In genomic region chr16:79211581-79211980, GRCh38 we compare ENCODE assay signal across 19 cellular contexts.
DNase-seq lines count a peak whose midpoint lies in the region; ATAC-seq, FAIRE-seq and TF ChIP-seq lines count a peak whose summit lies in the region.
"Had no signal": no experiment of that assay in that cellular context is flagged by ENCODE, and none has a peak within 500 bp of the region (broad histone marks: within the 10 kb centered on the region; RNA-seq: fewer than 3 reads in every experiment).

No MANE protein-coding gene starts in this region.

- no peaks in the 10 kb centered on the region for H3K79me1 ChIP-seq in H9 (ENCODE audit: insufficient read depth, low read depth, low read length, poor library complexity, severe bottlenecking)

- H3T11ph ChIP-seq in H9 (ENCODE audit: low read length): no peak overlapping the region

- no peak overlapping the region for H4K91ac ChIP-seq in H9 (ENCODE audit: insufficient read length, low read depth, low read length)

- no peak overlapping the region for H3K4me2 ChIP-seq in H9 (ENCODE audit: insufficient read depth, insufficient read length, low read length)

- H3K23ac ChIP-seq in H9 (ENCODE audit: insufficient read length, low read depth, low read length): no peak overlapping the region

- no peaks in the 10 kb centered on the region for H3K27me3 ChIP-seq in H9 (ENCODE audit: insufficient read depth, low read length)

- no peak overlapping the region for H4K5ac ChIP-seq in H9 (ENCODE audit: insufficient read length, low read depth, low read length)

- H3K27ac Mint-ChIP-seq in H9: peak overlapping the region in 2 of 3 experiments; percentile 53 to 84; a peak in 4 of 7 replicates
- H3K27ac Mint-ChIP-seq: B cell; CD4-positive, alpha-beta memory T cell had no signal

- no peaks in the 10 kb centered on the region for H3K27me3 Mint-ChIP-seq in H9 (ENCODE audit: low read depth)
- H3K27me3 Mint-ChIP-seq: B cell; CD4-positive, alpha-beta memory T cell had no signal

- H3K9me3 Mint-ChIP-seq in H9: peaks cover 4% of the 10 kb centered on the region in 2 experiments; a peak in 3 of 5 replicates

- no peak overlapping the region for H4K8ac ChIP-seq in H9 (replicated peaks; ENCODE audit: insufficient read length, low read depth, low read length)

- no peak overlapping the region for H3K4me3 Mint-ChIP-seq in H9
- H3K4me3 Mint-ChIP-seq: B cell; CD4-positive, alpha-beta memory T cell had no signal

- no peaks in the 10 kb centered on the region for H4K20me1 ChIP-seq in H9 (ENCODE audit: control insufficient read depth, insufficient read depth, insufficient read length)

- H3K27ac ChIP-seq in H9 (ENCODE audit: insufficient read length, low read depth, low read length): no peak overlapping the region
- H3K27ac ChIP-seq: GM23248, HL-60 had no signal

- no peak overlapping the region for H3K56ac ChIP-seq in H9 (ENCODE audit: insufficient read length, low read depth, low read length)

- H2AFZ ChIP-seq in H9 (ENCODE audit: low read length): no peak overlapping the region
- H2AFZ ChIP-seq: GM23248 had no signal

- no peaks in the 10 kb centered on the region for H3K9me3 ChIP-seq in H9 (ENCODE audit: control insufficient read depth, low read depth, low read length)

- no peak overlapping the region for H3K4ac ChIP-seq in H9 (ENCODE audit: low read depth, low read length)

- no peak for FAIRE-seq in frontal cortex (lab: Jason Lieb, UNC)

- H2AK5ac ChIP-seq in H9 (ENCODE audit: insufficient read length, low read length): no peak overlapping the region

- no peaks in the 10 kb centered on the region for H3K23me2 ChIP-seq in H9 (ENCODE audit: insufficient read length, low read depth, low read length, poor library complexity, severe bottlenecking)

- H3K14ac ChIP-seq in H9 (ENCODE audit: insufficient read depth, low read length): no peak overlapping the region; the same call in 1 of the 2 replicates

- WGBS in H9 (ENCODE audit: extremely low coverage, insufficient read length, low lambda C conversion rate): no CpG with 5 or more reads among the region's 13 CpGs

- H3K18ac ChIP-seq in H9 (ENCODE audit: insufficient read length, low read depth, low read length): peak overlapping the region; percentile 14

- H3K4me1 Mint-ChIP-seq in H9: peaks cover 27 to 38% of the 10 kb centered on the region in 2 experiments
- H3K4me1 Mint-ChIP-seq: B cell had no signal

- H3K36me3 Mint-ChIP-seq in H9 (ENCODE audit: insufficient read depth in 1 of 3, low read depth in 3 of 3): peaks cover 0 to 5% (median 4%) of the 10 kb centered on the region in 3 experiments; a peak in 5 of 7 replicates

- no peaks in the 10 kb centered on the region for H3K79me2 ChIP-seq in H9 (ENCODE audit: insufficient read depth, low read length)

- DNase-seq in H9 (no peak), cerebellum (ENCODE audit: low spot score) (peak; percentile 77), medulla oblongata (ENCODE audit: extremely low spot score) (peak; percentile 40), putamen (ENCODE audit: low spot score) (peak; percentile 36), frontal cortex (ENCODE audit: low spot score in 2 of 2) (no peak), NCI-H1930 (lab: John Stamatoyannopoulos, UW) (no peak), RPMI8226 (no peak)
- DNase-seq: CD4-positive, alpha-beta memory T cell; DND-41; GF-D8; GM23248; KBM-7; NCI-H2107; NCI-H226; NCI-H526 treated with DMSO at 0.1 percent for 48 hours; NK-92 treated with Interleukin-12 subunit alpha and Interleukin-12 subunit beta, amount 100 ng/mL, for 24 hours had no signal

- H2BK12ac ChIP-seq in H9 (ENCODE audit: insufficient read length, low read depth, low read length): no peak overlapping the region

- H2BK20ac ChIP-seq in H9 (ENCODE audit: low read depth, low read length, poor library complexity, severe bottlenecking): no peak overlapping the region

- H3K9ac ChIP-seq in H9 (ENCODE audit: extremely low read depth, insufficient read length, low read length): no peak overlapping the region
- H3K9ac ChIP-seq: GM23248 had no signal

- H2BK5ac ChIP-seq in H9 (ENCODE audit: insufficient read length, low read length): no peak overlapping the region

- peaks cover 4% of the 10 kb centered on the region; the same call in 1 of the 2 replicates for H3K4me1 ChIP-seq in H9 (ENCODE audit: insufficient read depth, low read length)

- no peak overlapping the region for H2BK120ac ChIP-seq in H9 (ENCODE audit: low read depth, low read length, poor library complexity, severe bottlenecking)

- ATAC-seq in GM21360 (IDR thresholded peaks at IDR 0.05; ENCODE audit: unreplicated experiment): no peak

- no peak overlapping the region for H2BK15ac ChIP-seq in H9 (ENCODE audit: low read depth, low read length)

- TF ChIP-seq CTCF in H9 (conservative IDR thresholded peaks at IDR 0.05): no peak

Comparison
In these comparisons a context has a peak if more than half of its experiments do, and no peak if none do; other contexts are left out.
1. DNase-seq: peak in cerebellum (single experiment), medulla oblongata (single experiment) and putamen (single experiment); none in H9 (single experiment), frontal cortex (0 of 2), NCI-H1930 (0 of 2) and RPMI8226 (single experiment).